In the genomic region with DNA sequence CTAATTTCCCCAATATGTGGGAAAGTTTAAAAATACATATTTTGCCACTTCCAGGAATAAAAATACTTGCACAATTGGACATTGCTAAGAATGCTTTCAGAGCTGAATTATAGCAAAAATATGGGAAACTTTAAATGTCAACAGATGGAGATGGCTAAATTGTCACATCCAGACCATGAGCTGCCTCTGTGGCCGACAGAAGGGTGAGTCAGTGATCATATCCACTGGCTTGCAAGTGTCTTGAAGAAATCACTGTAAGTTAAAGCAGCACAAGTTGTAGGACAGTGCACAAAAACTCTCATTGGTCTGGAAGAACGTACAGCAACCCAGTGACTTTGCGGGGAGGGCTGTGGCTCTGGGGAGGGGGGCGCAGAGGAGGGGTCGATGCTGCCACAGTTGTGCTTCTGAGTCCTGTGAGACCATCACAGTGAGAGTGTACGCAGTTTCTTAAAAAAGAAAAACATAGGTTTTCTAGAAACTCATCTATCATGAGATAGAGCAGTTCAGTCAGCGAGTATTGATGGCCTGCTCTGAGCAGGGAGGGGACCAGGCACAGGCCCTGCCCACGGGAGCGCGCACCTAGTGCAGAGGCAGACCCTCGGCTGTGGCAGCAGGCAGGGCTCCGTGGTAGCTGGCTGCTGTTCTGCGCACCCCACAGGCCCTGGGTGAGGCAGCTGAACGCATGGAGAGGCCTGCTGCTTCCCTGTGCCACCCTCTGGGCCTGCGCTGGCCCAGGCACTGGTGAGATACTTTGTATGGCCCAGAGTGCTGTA, we compare ENCODE assay signal across 19 cellular contexts.
"Had no signal": no experiment of that assay in that cellular context is flagged by ENCODE, and none has a peak within 500 bp of the region (broad histone marks: within the 10 kb centered on the region; RNA-seq: fewer than 3 reads in every experiment).

No MANE protein-coding gene starts in this region.

- DNase-seq: colonic mucosa; dermis blood vessel endothelial cell; endodermal cell; erythroblast; heart left ventricle; hippocampal formation; left colon; mammary epithelial cell; naive thymus-derived CD4-positive, alpha-beta T cell; nephron progenitor cell; stimulated activated CD4-positive, alpha-beta T cell treated with anti-CD3 and anti-CD28 coated beads, Interleukin-2, amount 100 ng/mL, for 48 hours; stimulated activated naive CD4-positive, alpha-beta T cell treated with Interleukin-2 at 50 U/mL for 16 hours; testis had no signal

- FAIRE-seq: endothelial cell of umbilical vein, frontal cortex had no signal

- ATAC-seq: heart left ventricle; left colon; naive thymus-derived CD4-positive, alpha-beta T cell; sciatic nerve had no signal

- H3K27me3 ChIP-seq: colonic mucosa, heart left ventricle, neutrophil, testis, tibial nerve had no signal

- H3K27ac ChIP-seq: colonic mucosa, heart left ventricle, neutrophil, testis, tibial nerve had no signal

- H3K36me3 ChIP-seq: colonic mucosa, neutrophil had no signal

- H3K4me1 ChIP-seq: colonic mucosa, heart left ventricle, testis had no signal

- H3K9me3 ChIP-seq: colonic mucosa, heart left ventricle, neutrophil, testis, tibial nerve had no signal

- H3K4me3 ChIP-seq: colonic mucosa, heart left ventricle, skin epidermis, testis, tibial nerve had no signal
